In the genomic region with DNA sequence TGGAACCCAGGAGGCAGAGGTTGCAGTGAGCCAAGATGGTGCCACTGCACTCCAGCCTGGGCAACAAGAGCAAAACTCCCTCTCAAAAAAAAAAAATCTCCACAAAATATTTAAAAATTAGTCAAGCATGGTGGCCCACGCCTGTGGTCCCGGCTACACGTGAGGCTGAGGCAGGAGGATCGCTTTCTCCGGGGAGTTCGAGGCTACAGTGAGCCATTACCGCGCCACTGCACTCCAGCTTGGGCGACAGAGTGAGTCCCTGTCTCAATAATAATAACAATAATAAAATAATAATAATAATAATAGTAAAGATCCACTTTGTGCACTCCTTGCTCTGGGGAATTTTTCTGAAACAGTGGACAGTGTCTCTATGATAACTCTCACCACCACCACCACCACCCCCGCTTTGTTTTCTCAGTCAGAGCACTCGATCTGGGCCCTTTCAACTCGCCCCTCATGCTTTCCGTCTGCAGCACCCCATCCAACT, we compare ENCODE assay signal across 10 cellular contexts. TPM values are rescaled to one million over a fixed set of nuclear protein-coding genes. Genes with fewer than 3 reads are reported as not detected.
DNase-seq lines count a peak whose midpoint lies in the region; ATAC-seq and TF ChIP-seq lines count a peak whose summit lies in the region.
"Had no signal": no experiment of that assay in that cellular context is flagged by ENCODE, and none has a peak within 500 bp of the region (broad histone marks: within the 10 kb centered on the region; RNA-seq: fewer than 3 reads in every experiment).

No MANE protein-coding gene starts in this region.

- peaks cover 4% of the 10 kb centered on the region; the same call in 1 of the 2 replicates for H3F3A ChIP-seq in PC-9 (ENCODE audit: insufficient read depth, low read depth)

- H3K9me3 ChIP-seq in PC-9 (ENCODE audit: insufficient read depth, low read depth) (no peaks in the 10 kb centered on the region), esophagus muscularis mucosa (no peaks in the 10 kb centered on the region)
- H3K9me3 ChIP-seq: MG63 had no signal

- H3K4me3 ChIP-seq in PC-9: no peak overlapping the region
- H3K4me3 ChIP-seq in esophagus muscularis mucosa: peak overlapping the region in 3 of 4 donors; percentile 44 to 53 (median 52)

- BruUV-seq in PC-9 (replicated peaks; lab: Mats Ljungman, UMichigan): no TSS peak

- TF ChIP-seq CTCF in PC-9 (conservative IDR thresholded peaks at IDR 0.05) (no peak), esophagus muscularis mucosa (IDR thresholded peaks at IDR 0.05) (no peak)

- no peaks in the 10 kb centered on the region for H4K20me1 ChIP-seq in PC-9 (ENCODE audit: insufficient read depth)

- CTCF ChIA-PET in activated CD4-positive, alpha-beta T cell treated with anti-CD3 and anti-CD28 coated beads, Interleukin-2, amount 10 ng/mL, durations not matched to agents 7 days and 5 days (lab: Charles Lee): interaction anchor here (0.7 to 3.0 kb wide), 22 partner anchors 9 to 427 kb away, joined by 3 to 19 read pairs (median 5); a partner anchor contains a TSS
- CTCF ChIA-PET in PC-9 (lab: Charles Lee): interaction anchor here (0.7 kb wide), 1 partner anchor 185 kb away, joined by 4 read pairs; no protein-coding TSS in a partner anchor

- POLR2A ChIA-PET in activated CD4-positive, alpha-beta T cell treated with anti-CD3 and anti-CD28 coated beads, Interleukin-2, amount 10 ng/mL, durations not matched to agents 7 days and 5 days (lab: Charles Lee): interaction anchor here (0.5 kb wide), 1 partner anchor 118 kb away, joined by 4 read pairs; no protein-coding TSS in a partner anchor
- POLR2A ChIA-PET in PC-9 (lab: Charles Lee; ENCODE audit: unreplicated experiment): no interaction called here

- TF ChIP-seq POLR2A in esophagus muscularis mucosa (IDR thresholded peaks at IDR 0.05; ENCODE audit: low read depth): no peak

- H3K9me2 ChIP-seq in PC-9 (ENCODE audit: insufficient read depth): no peaks in the 10 kb centered on the region

- H3K4me1 ChIP-seq in PC-9 (replicated peaks; ENCODE audit: insufficient read depth) (no peaks in the 10 kb centered on the region), esophagus muscularis mucosa (peaks cover 3 to 17% (median 15%) of the 10 kb centered on the region in 4 donors)

- no peak overlapping the region for H2AFZ ChIP-seq in PC-9

- H3K4me3 Mint-ChIP-seq in activated CD4-positive, alpha-beta T cell treated with anti-CD3 and anti-CD28 coated beads, Interleukin-2, amount 10 ng/mL, durations not matched to agents 7 days and 5 days: peak overlapping the region; percentile 83
- H3K4me3 Mint-ChIP-seq in stimulated activated naive B cell treated with anti-CD40 and anti-IgM and Interleukin-4, amounts not matched to agents 10 μg/mL and 1 μg/mL and 100 μg/mL, for 72 hours: peak overlapping the region; percentile 91 to 93

- H3K27me3 Mint-ChIP-seq in activated CD4-positive, alpha-beta T cell treated with anti-CD3 and anti-CD28 coated beads, Interleukin-2, amount 10 ng/mL, durations not matched to agents 7 days and 5 days: no peaks in the 10 kb centered on the region
- H3K27me3 Mint-ChIP-seq in stimulated activated naive B cell treated with anti-CD40 and anti-IgM and Interleukin-4, amounts not matched to agents 10 μg/mL and 1 μg/mL and 100 μg/mL, for 72 hours: no peaks in the 10 kb centered on the region

- 37% methylated on average over 13 of the region's 13 CpGs for WGBS in esophagus muscularis mucosa

- H3K27ac Mint-ChIP-seq in activated CD4-positive, alpha-beta T cell treated with anti-CD3 and anti-CD28 coated beads, Interleukin-2, amount 10 ng/mL, durations not matched to agents 7 days and 5 days: peak overlapping the region; percentile 99
- H3K27ac Mint-ChIP-seq in stimulated activated naive B cell treated with anti-CD40 and anti-IgM and Interleukin-4, amounts not matched to agents 10 μg/mL and 1 μg/mL and 100 μg/mL, for 72 hours: peak overlapping the region; percentile 99
- H3K27ac Mint-ChIP-seq: progenitor cell of endocrine pancreas had no signal

- no peak for TF ChIP-seq EP300 in esophagus muscularis mucosa (IDR thresholded peaks at IDR 0.05)

- H3K4me1 Mint-ChIP-seq in activated CD4-positive, alpha-beta T cell treated with anti-CD3 and anti-CD28 coated beads, Interleukin-2, amount 10 ng/mL, durations not matched to agents 7 days and 5 days: peaks cover 36% of the 10 kb centered on the region
- peaks cover 42 to 47% of the 10 kb centered on the region in 2 donors for H3K4me1 Mint-ChIP-seq in stimulated activated naive B cell treated with anti-CD40 and anti-IgM and Interleukin-4, amounts not matched to agents 10 μg/mL and 1 μg/mL and 100 μg/mL, for 72 hours

- no peak for DNase-seq in activated CD4-positive, alpha-beta T cell treated with anti-CD3 and anti-CD28 coated beads, Interleukin-2, amount 10 ng/mL, durations not matched to agents 7 days and 5 days
- DNase-seq in activated CD4-positive, alpha-beta T cell treated with anti-CD3 and anti-CD28 coated beads for 48 hours: no peak
- no peak for DNase-seq in PC-9
- DNase-seq in esophagus muscularis mucosa (ENCODE audit: extremely low spot score): no peak
- no peak for DNase-seq in stimulated activated naive B cell treated with anti-CD40 and anti-IgM and Interleukin-4, amounts not matched to agents 10 μg/mL and 1 μg/mL and 100 μg/mL, for 72 hours
- DNase-seq in NCI-H82 (lab: John Stamatoyannopoulos, UW): no peak
- DNase-seq in left ventricle myocardium superior: no peak

- peaks cover 2% of the 10 kb centered on the region for H3K9me3 Mint-ChIP-seq in activated CD4-positive, alpha-beta T cell treated with anti-CD3 and anti-CD28 coated beads, Interleukin-2, amount 10 ng/mL, durations not matched to agents 7 days and 5 days
- peaks cover 3 to 8% of the 10 kb centered on the region in 2 donors for H3K9me3 Mint-ChIP-seq in stimulated activated naive B cell treated with anti-CD40 and anti-IgM and Interleukin-4, amounts not matched to agents 10 μg/mL and 1 μg/mL and 100 μg/mL, for 72 hours

- peaks cover 14% of the 10 kb centered on the region for H3K27me3 ChIP-seq in PC-9 (ENCODE audit: insufficient read depth, low read depth)
- H3K27me3 ChIP-seq in esophagus muscularis mucosa: no peaks in the 10 kb centered on the region

- H3K36me3 ChIP-seq in PC-9 (ENCODE audit: low read depth): no peaks in the 10 kb centered on the region
- H3K36me3 ChIP-seq in esophagus muscularis mucosa: no peaks in the 10 kb centered on the region
- H3K36me3 ChIP-seq: MG63 had no signal

- H3K79me2 ChIP-seq in PC-9 (ENCODE audit: low read depth): no peaks in the 10 kb centered on the region

- H3K36me3 Mint-ChIP-seq in activated CD4-positive, alpha-beta T cell treated with anti-CD3 and anti-CD28 coated beads, Interleukin-2, amount 10 ng/mL, durations not matched to agents 7 days and 5 days (ENCODE audit: low read depth): peaks cover 6% of the 10 kb centered on the region
- H3K36me3 Mint-ChIP-seq in stimulated activated naive B cell treated with anti-CD40 and anti-IgM and Interleukin-4, amounts not matched to agents 10 μg/mL and 1 μg/mL and 100 μg/mL, for 72 hours: peaks cover 13 to 33% of the 10 kb centered on the region in 2 donors

- 0 out of 2 replicates have a peak overlapping the region, but pooled peaks have one; percentile 70 for H3K4me2 ChIP-seq in PC-9

- no peak for ATAC-seq in stimulated activated naive B cell treated with anti-CD40 and anti-IgM and Interleukin-4, amounts not matched to agents 10 μg/mL and 1 μg/mL and 100 μg/mL, for 72 hours (replicated peaks)
- no peak for ATAC-seq in left ventricle myocardium superior
- ATAC-seq in GM19023 (IDR thresholded peaks at IDR 0.05; ENCODE audit: unreplicated experiment): no peak

- H3K27ac ChIP-seq in PC-9: no peak overlapping the region
- peak overlapping the region; percentile 75 to 87 (median 86) for H3K27ac ChIP-seq in esophagus muscularis mucosa (replicated peaks in 1 of 4)

- intact Hi-C loops in PC-9 (cut with micrococcal nuclease; ENCODE audit: unreplicated experiment): loop anchor here (2.0 kb wide), 2 partner anchors 426 to 566 kb away; no protein-coding TSS in a partner anchor
- intact Hi-C loops in esophagus muscularis mucosa (cut with DNase I): loop anchor here (5.0 kb wide), 1 partner anchor 426 kb away; no protein-coding TSS in a partner anchor
- intact Hi-C loops in left ventricle myocardium superior (cut with micrococcal nuclease): no loop called here

RNA-seq across cellular contexts. Expression of a gene that starts 8.7 kb away (rescaled TPM):
- 1 to 10 TPM; 1.7 to 1.9 TPM for total RNA-seq in activated CD4-positive, alpha-beta T cell treated with anti-CD3 and anti-CD28 coated beads, Interleukin-2, amount 10 ng/mL, durations not matched to agents 7 days and 5 days
- total RNA-seq in PC-9 (2021) (1.7 and 1.8 TPM in 2 replicates), esophagus muscularis mucosa (1 to 10 TPM in 2 of 4 donors, under 1 TPM in 2; 0.17 to 3.7 (median 0.81) TPM), left ventricle myocardium superior (0.32 TPM)

RNA-seq across cellular contexts. Expression of a gene that starts 19.5 kb away (rescaled TPM):
- total RNA-seq in activated CD4-positive, alpha-beta T cell treated with anti-CD3 and anti-CD28 coated beads, Interleukin-2, amount 10 ng/mL, durations not matched to agents 7 days and 5 days: 10 to 100 TPM; 55.2 to 62.2 TPM
- total RNA-seq in PC-9 (2021) (77.5 and 81.7 TPM in 2 replicates), esophagus muscularis mucosa (100 to 1,000 TPM; 123 to 224 (median 191) TPM), left ventricle myocardium superior (76.5 TPM)

RNA-seq across cellular contexts. Expression of a gene that starts 27.4 kb away (rescaled TPM):
- 100 to 1,000 TPM; 156 to 167 TPM for total RNA-seq in activated CD4-positive, alpha-beta T cell treated with anti-CD3 and anti-CD28 coated beads, Interleukin-2, amount 10 ng/mL, durations not matched to agents 7 days and 5 days
- total RNA-seq in PC-9 (2021): 91.2 and 101 TPM in 2 replicates
- total RNA-seq in esophagus muscularis mucosa: 10 to 100 TPM in 3 of 4 donors, 1 to 10 TPM in 1; 8.8 to 18.0 (median 11.6) TPM
- total RNA-seq in left ventricle myocardium superior: 10.6 TPM

RNA-seq across cellular contexts. Expression of a gene that starts 27.6 kb away (rescaled TPM):
- 1 to 10 TPM; 3.4 to 4.1 TPM for total RNA-seq in activated CD4-positive, alpha-beta T cell treated with anti-CD3 and anti-CD28 coated beads, Interleukin-2, amount 10 ng/mL, durations not matched to agents 7 days and 5 days
- total RNA-seq in PC-9 (2021) (9.0 and 9.4 TPM in 2 replicates), esophagus muscularis mucosa (under 1 TPM; 0.32 to 0.69 (median 0.37) TPM), left ventricle myocardium superior (2.5 TPM)
